In the genomic region with DNA sequence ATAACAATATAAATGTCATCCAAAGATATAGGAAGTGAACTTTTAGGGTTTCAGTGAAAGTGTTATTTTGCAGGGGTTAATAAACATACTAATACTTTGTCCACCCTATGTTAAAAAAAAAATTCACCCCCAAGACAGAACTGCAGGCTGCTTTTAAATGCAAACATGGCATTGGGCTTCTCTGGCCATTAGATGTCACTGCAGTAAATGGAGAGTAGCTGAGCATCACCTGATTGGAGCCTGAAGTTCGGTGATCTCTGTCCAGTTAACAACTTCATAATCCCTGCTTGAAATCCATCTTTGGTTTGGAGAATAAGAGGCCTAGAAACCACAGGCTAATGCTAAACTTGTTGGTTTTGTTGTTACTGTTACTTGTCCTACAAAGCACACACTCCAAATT, we compare ENCODE assay signal across 14 cellular contexts. TPM values are rescaled to one million over a fixed set of nuclear protein-coding genes. Genes with fewer than 3 reads are reported as not detected.
DNase-seq lines count a peak whose midpoint lies in the region; ATAC-seq, FAIRE-seq and TF ChIP-seq lines count a peak whose summit lies in the region.
"Had no signal": no experiment of that assay in that cellular context is flagged by ENCODE, and none has a peak within 500 bp of the region (broad histone marks: within the 10 kb centered on the region; RNA-seq: fewer than 3 reads in every experiment).

No MANE protein-coding gene starts in this region.

- TF ChIP-seq CTCF in cardiac muscle cell (IDR thresholded peaks at IDR 0.05; ENCODE audit: low read depth, low read length), result peak; percentile 18
- peak; percentile 59 for TF ChIP-seq CTCF in chondrocyte (IDR thresholded peaks at IDR 0.05)

- H3K9me3 ChIP-seq in cardiac muscle cell (ENCODE audit: low read depth), result no peaks in the 10 kb centered on the region
- no peaks in the 10 kb centered on the region for H3K9me3 ChIP-seq in small intestine (ENCODE audit: control insufficient read depth, low read depth)
- H3K9me3 ChIP-seq in MG63, result no peaks in the 10 kb centered on the region
- H3K9me3 ChIP-seq: Caco-2 had no signal

- H3K4me3 Mint-ChIP-seq in chondrocyte (ENCODE audit: unreplicated experiment), result no peak overlapping the region

- H3K9me3 Mint-ChIP-seq in chondrocyte (ENCODE audit: low read depth), result no peaks in the 10 kb centered on the region

- intact Hi-C loops in left cardiac atrium (cut with DNase I), result loop anchor here in 1 of 2 donors (5.0 kb wide), 1 partner anchor 94 kb away; no protein-coding TSS in a partner anchor

- H3K27ac Mint-ChIP-seq in chondrocyte (ENCODE audit: unreplicated experiment), result no peak overlapping the region

- H3K27me3 ChIP-seq in cardiac muscle cell (no peaks in the 10 kb centered on the region), small intestine (ENCODE audit: control insufficient read depth in 2 of 2, insufficient read depth in 2 of 2, low read length in 2 of 2) (no peaks in the 10 kb centered on the region), MG63 (no peaks in the 10 kb centered on the region)

- peaks cover 4% of the 10 kb centered on the region for H3K36me3 Mint-ChIP-seq in chondrocyte (ENCODE audit: low read depth)

- no peak overlapping the region for H3K27ac ChIP-seq in cardiac muscle cell
- no peak overlapping the region for H3K27ac ChIP-seq in small intestine (ENCODE audit: low read depth in 1 of 2, low read length in 1 of 2)
- H3K27ac ChIP-seq: coronary artery had no signal

- WGBS in small intestine, 3 donors, result 20 to 35% (median 34%) methylated on average over 1 of the region's 1 CpG

- ATAC-seq in left cardiac atrium, result no peak
- ATAC-seq in GM21717 (IDR thresholded peaks at IDR 0.05; ENCODE audit: unreplicated experiment), result no peak
- ATAC-seq in HG02759 (IDR thresholded peaks at IDR 0.05; ENCODE audit: unreplicated experiment), result no peak

- H3K36me3 ChIP-seq in cardiac muscle cell (no peaks in the 10 kb centered on the region), small intestine (ENCODE audit: control insufficient read depth in 2 of 2, insufficient read depth in 2 of 2, low read length in 2 of 2) (no peaks in the 10 kb centered on the region), MG63 (peaks cover 2% of the 10 kb centered on the region; the same call in 1 of the 2 replicates)

- H3K4me1 ChIP-seq in cardiac muscle cell (ENCODE audit: low read depth) (no peaks in the 10 kb centered on the region), small intestine (ENCODE audit: control insufficient read depth in 2 of 2, insufficient read depth in 1 of 2, low read depth in 1 of 2, low read length in 1 of 2) (no peaks in the 10 kb centered on the region)

- no peaks in the 10 kb centered on the region for H3K4me1 Mint-ChIP-seq in chondrocyte (ENCODE audit: low read depth)

- no peaks in the 10 kb centered on the region for H3K27me3 Mint-ChIP-seq in chondrocyte (ENCODE audit: low read depth)

- no peak overlapping the region for H3K4me3 ChIP-seq in cardiac muscle cell
- H3K4me3 ChIP-seq in small intestine (ENCODE audit: low read depth in 1 of 2, low read length in 2 of 2), result no peak overlapping the region
- H3K4me3 ChIP-seq in MG63, result no peak overlapping the region
- H3K4me3 ChIP-seq: coronary artery had no signal

- FAIRE-seq in small intestine (lab: Jason Lieb, UNC), result no peak
- FAIRE-seq: GM19239 had no signal

- peak in 1 of 2 donors; percentile 17 for DNase-seq in cardiac muscle cell (ENCODE audit: low read depth in 1 of 2, low spot score in 1 of 2)
- no peak for DNase-seq in left cardiac atrium
- DNase-seq in NAMALWA (ENCODE audit: low spot score), result peak; percentile 32
- no peak for DNase-seq in chondrocyte (ENCODE audit: low spot score)
- DNase-seq in small intestine, result peak; percentile 37
- no peak for DNase-seq in MG63
- DNase-seq: activated CD8-positive, alpha-beta memory T cell treated with anti-CD3 and anti-CD28 coated beads, Interleukin-2, amount 50 U/mL, for 48 hours; NCI-H1436; occipital lobe had no signal

RNA-seq across cellular contexts. Expression of a gene that starts 18.7 kb away (rescaled TPM):
- total RNA-seq in cardiac muscle cell, result 2.0 and 3.5 TPM in 2 replicates
- 2.6 and 3.0 TPM in 2 replicates for polyA plus RNA-seq in cardiac muscle cell
- 1 to 10 TPM; 4.4 to 8.0 TPM for total RNA-seq in left cardiac atrium
- total RNA-seq in chondrocyte, result 13.2 to 17.2 TPM (median 16.1 TPM) in 3 replicates
- polyA plus RNA-seq in small intestine, result 10 to 100 TPM; 10.4 to 24.4 (median 15.9) TPM
- total RNA-seq in MG63 (2014; rRNA removed; shearing (Covaris generic); ENCODE audit: low replicate concordance), result 16.4 and 19.8 TPM in 2 replicates

RNA-seq across cellular contexts. Expression of a gene that starts 50.4 kb away (rescaled TPM):
- total RNA-seq in cardiac muscle cell (373 and 552 TPM in 2 replicates), left cardiac atrium (100 to 1,000 TPM; 151 to 205 TPM), chondrocyte (148 to 195 TPM (median 153 TPM) in 3 replicates)
- polyA plus RNA-seq in cardiac muscle cell (501 and 563 TPM in 2 replicates), small intestine (1,000 to 10,000 TPM in 2 of 3 donors, 100 to 1,000 TPM in 1; 850 to 1,883 (median 1,700) TPM)
- 49.0 and 68.0 TPM in 2 replicates for total RNA-seq in MG63 (2014; rRNA removed; shearing (Covaris generic); ENCODE audit: low replicate concordance)

Comparison
In these comparisons a context has a peak if more than half of its experiments do, and no peak if none do; other contexts are left out.
1. DNase-seq: peak in NAMALWA (single experiment) and small intestine (single experiment); none in left cardiac atrium (single experiment), chondrocyte (single experiment) and MG63 (single experiment).